17 cellular contexts compared by ENCODE assay signal in the genomic region with DNA sequence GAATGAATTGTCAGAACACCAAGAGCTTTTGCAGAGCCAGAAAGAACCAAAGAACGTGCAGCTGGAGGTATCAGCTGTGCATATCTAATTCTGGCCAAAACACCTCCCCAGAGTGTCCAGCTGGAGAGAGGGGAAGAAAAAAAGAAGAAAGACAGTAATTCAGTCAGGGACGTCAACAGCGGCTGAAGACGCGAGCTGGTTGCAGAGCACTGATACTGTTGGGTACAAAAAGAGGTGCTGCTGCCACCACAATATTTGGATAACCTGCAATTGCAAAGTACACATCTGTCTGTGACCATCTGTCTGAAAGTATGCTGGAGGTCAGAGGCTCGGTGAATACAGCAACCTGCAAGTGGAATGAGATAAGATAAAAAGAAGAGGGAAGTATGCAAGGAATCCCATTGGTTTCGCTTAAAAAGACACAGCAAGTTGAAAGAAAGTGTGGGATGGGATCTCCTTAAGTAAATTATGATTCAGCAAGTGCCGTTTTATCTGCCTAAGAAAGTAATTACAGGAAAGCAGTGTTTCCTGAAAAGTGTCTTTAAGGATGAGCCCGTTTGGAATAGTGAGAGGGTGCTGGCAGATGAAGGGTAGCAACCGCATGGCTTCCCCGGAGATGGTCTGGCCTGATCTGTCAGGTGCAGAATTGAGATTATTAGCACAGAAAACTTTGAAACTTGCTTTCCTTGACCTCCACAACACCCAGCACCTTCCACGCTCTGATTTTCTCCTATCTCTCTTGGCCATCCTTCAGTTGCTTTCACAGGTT.
DNase-seq lines count a peak whose midpoint lies in the region; ATAC-seq and TF ChIP-seq lines count a peak whose summit lies in the region.
"Had no signal": no experiment of that assay in that cellular context is flagged by ENCODE, and none has a peak within 500 bp of the region (broad histone marks: within the 10 kb centered on the region; RNA-seq: fewer than 3 reads in every experiment).

No MANE protein-coding gene starts in this region.

- ATAC-seq in HG02642 (IDR thresholded peaks at IDR 0.05; ENCODE audit: poor library complexity, unreplicated experiment), result peak; percentile 42
- peak; percentile 83 for ATAC-seq in left lobe of liver
- no peak for ATAC-seq in HG03108 (IDR thresholded peaks at IDR 0.05; ENCODE audit: unreplicated experiment)
- ATAC-seq: activated CD8-positive, alpha-beta memory T cell treated with anti-CD3 and anti-CD28 coated beads, Interleukin-2, amount 10 ng/mL, durations not matched to agents 7 days and 5 days; HCT116; right cardiac atrium; WTC11 had no signal

- DNase-seq in ELF-1 (ENCODE audit: low read depth, low spot score) (peak; percentile 12), OCI-LY7 (ENCODE audit: low spot score) (peak; percentile 89), left lobe of liver (ENCODE audit: low spot score) (no peak), HEK293T (ENCODE audit: extremely low spot score) (no peak), NCI-H345 (lab: John Stamatoyannopoulos, UW) (no peak), NCI-H146 treated with DMSO at 0.1 percent for 48 hours (lab: John Stamatoyannopoulos, UW; ENCODE audit: unreplicated experiment) (no peak)
- DNase-seq: activated CD8-positive, alpha-beta memory T cell treated with anti-CD3 and anti-CD28 coated beads, Interleukin-2, amount 10 ng/mL, durations not matched to agents 7 days and 5 days; activated gamma-delta T cell treated with Interleukin-2 at 50 U/mL for 16 hours; AML-193; DMS79; MM.1S; right cardiac atrium; stimulated activated CD4-positive, alpha-beta T cell treated with anti-CD3 and anti-CD28 coated beads, Interleukin-1b, Interleukin-23, amount 100 ng/mL, for 48 hours had no signal

- H3K4me1 ChIP-seq in OCI-LY7 (ENCODE audit: insufficient read depth, low read length, poor library complexity, severe bottlenecking), result peaks cover 97% of the 10 kb centered on the region

- H4K20me1 ChIP-seq in OCI-LY7 (ENCODE audit: insufficient read depth, low read length), result no peaks in the 10 kb centered on the region

- peak overlapping the region; percentile 53; the same call in 1 of the 2 replicates for H2AFZ ChIP-seq in OCI-LY7 (ENCODE audit: low read length)

- no peak for TF ChIP-seq CTCF in OCI-LY7 (conservative IDR thresholded peaks at IDR 0.05; ENCODE audit: low read length)

- no peaks in the 10 kb centered on the region for H3K9me2 ChIP-seq in OCI-LY7 (ENCODE audit: insufficient read depth, low read length)

- H3K4me3 ChIP-seq in OCI-LY7 (ENCODE audit: low read depth, low read length, poor library complexity, severe bottlenecking), result peak overlapping the region; percentile 29

- H3K9me3 ChIP-seq in OCI-LY7 (ENCODE audit: low read length), result no peaks in the 10 kb centered on the region

- peak overlapping the region; percentile 59 for H3K4me2 ChIP-seq in OCI-LY7 (ENCODE audit: low read length)

- intact Hi-C loops in OCI-LY7 (cut with micrococcal nuclease; ENCODE audit: unreplicated experiment), result loop anchor here (2.0 to 5.0 kb wide), 3 partner anchors 59 to 186 kb away; no protein-coding TSS in a partner anchor

- peak overlapping the region; percentile 78 for H3K27ac ChIP-seq in OCI-LY7 (ENCODE audit: low read depth, low read length, poor library complexity, severe bottlenecking)

- CTCF ChIA-PET in OCI-LY7 (lab: Charles Lee; ENCODE audit: unreplicated experiment) (no interaction called here), HEK293T (lab: Yijun Ruan, JAX) (no interaction called here)

- BruUV-seq in OCI-LY7 (replicated peaks; lab: Mats Ljungman, UMichigan), result no TSS peak

- H3K79me2 ChIP-seq in OCI-LY7 (ENCODE audit: insufficient read depth, low read depth, low read length), result no peaks in the 10 kb centered on the region

- H3K36me3 ChIP-seq in OCI-LY7 (ENCODE audit: insufficient read depth, low read length), result no peaks in the 10 kb centered on the region; the same call in 1 of the 2 replicates

- POLR2A ChIA-PET in OCI-LY7 (lab: Charles Lee), result interaction anchor here (0.5 to 5.0 kb wide), 5 partner anchors 12 to 826 kb away, joined by 3 to 42 read pairs (median 6); no protein-coding TSS in a partner anchor
- POLR2A ChIA-PET in HEK293T (lab: Yijun Ruan, JAX), result no interaction called here

TF ChIP-seq in HEK293T, 16 proteins besides CTCF, POLR2A, EP300 and RAD21:
- TF ChIP-seq, protein P1, sequence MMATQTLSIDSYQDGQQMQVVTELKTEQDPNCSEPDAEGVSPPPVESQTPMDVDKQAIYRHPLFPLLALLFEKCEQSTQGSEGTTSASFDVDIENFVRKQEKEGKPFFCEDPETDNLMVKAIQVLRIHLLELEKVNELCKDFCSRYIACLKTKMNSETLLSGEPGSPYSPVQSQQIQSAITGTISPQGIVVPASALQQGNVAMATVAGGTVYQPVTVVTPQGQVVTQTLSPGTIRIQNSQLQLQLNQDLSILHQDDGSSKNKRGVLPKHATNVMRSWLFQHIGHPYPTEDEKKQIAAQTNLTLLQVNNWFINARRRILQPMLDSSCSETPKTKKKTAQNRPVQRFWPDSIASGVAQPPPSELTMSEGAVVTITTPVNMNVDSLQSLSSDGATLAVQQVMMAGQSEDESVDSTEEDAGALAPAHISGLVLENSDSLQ (IDR thresholded peaks at IDR 0.05), result no peak
- TF ChIP-seq ARNT (IDR thresholded peaks at IDR 0.05), result no peak
- TF ChIP-seq ZNF384 (IDR thresholded peaks at IDR 0.05), result no peak
- TF ChIP-seq ELF4 (IDR thresholded peaks at IDR 0.05), result no peak
- no peak for TF ChIP-seq SUZ12 (IDR thresholded peaks at IDR 0.05)
- TF ChIP-seq HDGF (IDR thresholded peaks at IDR 0.05; ENCODE audit: borderline replicate concordance), result no peak
- TF ChIP-seq CTBP1 (IDR thresholded peaks at IDR 0.05; ENCODE audit: borderline replicate concordance), result no peak
- no peak for TF ChIP-seq NFRKB (IDR thresholded peaks at IDR 0.05)
- no peak for TF ChIP-seq L3MBTL2 (conservative IDR thresholded peaks at IDR 0.05)

Comparison
In these comparisons a context has a peak if more than half of its experiments do, and no peak if none do; other contexts are left out.
1. DNase-seq: peak in ELF-1 (single experiment) and OCI-LY7 (single experiment); none in left lobe of liver (single experiment), HEK293T (single experiment), NCI-H345 (single experiment) and NCI-H146 treated with DMSO at 0.1 percent for 48 hours (single experiment).